In genomic region chr4:154741131-154741530, GRCh38 we compare ENCODE assay signal across 27 cellular contexts. TPM values are rescaled to one million over a fixed set of nuclear protein-coding genes. Genes with fewer than 3 reads are reported as not detected.
DNase-seq lines count a peak whose midpoint lies in the region; ATAC-seq and TF ChIP-seq lines count a peak whose summit lies in the region.
"Had no signal": no experiment of that assay in that cellular context is flagged by ENCODE, and none has a peak within 500 bp of the region (broad histone marks: within the 10 kb centered on the region; RNA-seq: fewer than 3 reads in every experiment).

No MANE protein-coding gene starts in this region.

- no peak overlapping the region for H2AFZ ChIP-seq in osteoblast (ENCODE audit: low read length)

- DNase-seq in left ventricle myocardium inferior (no peak), cardiac septum (ENCODE audit: low spot score) (no peak), osteoblast (ENCODE audit: insufficient read length, low spot score, missing footprints) (peak; percentile 61), mesenteric fat pad (ENCODE audit: low spot score) (no peak), NCI-H2227 treated with DMSO at 0.1 percent for 48 hours (lab: John Stamatoyannopoulos, UW) (no peak), DMS153 treated with DMSO at 0.1 percent for 48 hours (lab: John Stamatoyannopoulos, UW; ENCODE audit: unreplicated experiment) (no peak)
- DNase-seq: activated CD4-positive, alpha-beta T cell treated with anti-CD3 and anti-CD28 coated beads, Interleukin-2, amount 10 ng/mL, durations not matched to agents 24 days and 14 days; activated naive CD8-positive, alpha-beta T cell treated with anti-CD3 and anti-CD28 coated beads, Interleukin-2, amount 50 U/mL, for 24 hours; activated T-cell treated with anti-CD3 and anti-CD28 coated beads, Interleukin-2, amount 50 U/mL, for 4 hours; kidney glomerular epithelial cell; NCI-H1105; NCI-H2029; NCI-H69; SIG-M5; stimulated activated CD4-positive, alpha-beta T cell treated with anti-CD3 and anti-CD28 coated beads, Interleukin-1b, Interleukin-23, amount 100 ng/mL, for 48 hours; stomach; T-helper 9 cell; WERI-Rb-1 had no signal

- H3K36me3 ChIP-seq in left ventricle myocardium inferior (no peaks in the 10 kb centered on the region), iPS-20b (ENCODE audit: insufficient read depth, low read depth, low read length) (no peaks in the 10 kb centered on the region), osteoblast (ENCODE audit: insufficient read depth, low read length) (no peaks in the 10 kb centered on the region)
- H3K36me3 ChIP-seq: stomach, WERI-Rb-1 had no signal

- H3K9ac ChIP-seq in iPS-20b (ENCODE audit: low read depth, low read length): peak overlapping the region; percentile 17; the same call in 1 of the 2 replicates

- H4K20me1 ChIP-seq in osteoblast (ENCODE audit: insufficient read depth, low read length): no peaks in the 10 kb centered on the region

- H3K79me2 ChIP-seq in osteoblast (ENCODE audit: insufficient read depth, low read length): no peaks in the 10 kb centered on the region

- intact Hi-C loops in left ventricle myocardium inferior (cut with micrococcal nuclease) (no loop called here), cardiac septum (cut with DNase I) (no loop called here)

- no peaks in the 10 kb centered on the region for H3K9me3 ChIP-seq in left ventricle myocardium inferior (replicated peaks)
- no peaks in the 10 kb centered on the region for H3K9me3 ChIP-seq in iPS-20b (ENCODE audit: insufficient read depth, low read depth, low read length)
- no peaks in the 10 kb centered on the region for H3K9me3 ChIP-seq in osteoblast (ENCODE audit: low read depth, low read length)
- H3K9me3 ChIP-seq: stomach had no signal

- H3K4me3 ChIP-seq in left ventricle myocardium inferior: peak overlapping the region; percentile 59
- H3K4me3 ChIP-seq in iPS-20b (ENCODE audit: low read length): peak overlapping the region; percentile 69
- no peak overlapping the region for H3K4me3 ChIP-seq in osteoblast (ENCODE audit: insufficient read depth, low read length)
- H3K4me3 ChIP-seq: K562, skin epidermis had no signal

- no peak for TF ChIP-seq CTCF in left ventricle myocardium inferior (IDR thresholded peaks at IDR 0.05; ENCODE audit: borderline replicate concordance)
- TF ChIP-seq CTCF in osteoblast (IDR thresholded peaks at IDR 0.05; ENCODE audit: extremely low read depth, low read depth, low read length): no peak

- no peak for ATAC-seq in GM19452 (IDR thresholded peaks at IDR 0.05; ENCODE audit: unreplicated experiment)
- ATAC-seq: activated naive CD8-positive, alpha-beta T cell treated with anti-CD3 and anti-CD28 coated beads, Interleukin-2, amount 50 U/mL, for 24 hours; activated T-cell treated with anti-CD3 and anti-CD28 coated beads, Interleukin-2, amount 50 U/mL, for 4 hours; HCT116; K562 had no signal

- H3K27ac ChIP-seq in left ventricle myocardium inferior (replicated peaks): no peak overlapping the region
- no peak overlapping the region for H3K27ac ChIP-seq in iPS-20b (ENCODE audit: low read length)
- no peak overlapping the region for H3K27ac ChIP-seq in osteoblast (ENCODE audit: low read depth, low read length)
- H3K27ac ChIP-seq: 22Rv1, skin epidermis, stomach, WERI-Rb-1 had no signal

- H3K27me3 ChIP-seq in left ventricle myocardium inferior (ENCODE audit: low read depth): peaks cover 66% of the 10 kb centered on the region
- H3K27me3 ChIP-seq in iPS-20b (ENCODE audit: insufficient read depth, low read length): peaks cover 68% of the 10 kb centered on the region
- H3K27me3 ChIP-seq in osteoblast (ENCODE audit: insufficient read depth, low read length): peaks cover 38% of the 10 kb centered on the region

- H3K4me2 ChIP-seq in osteoblast (ENCODE audit: insufficient read depth, low read length): no peak overlapping the region

- H3K4me1 ChIP-seq in left ventricle myocardium inferior: peaks cover 29% of the 10 kb centered on the region
- H3K4me1 ChIP-seq in iPS-20b (ENCODE audit: insufficient read depth, low read length): peaks cover 46% of the 10 kb centered on the region; the same call in 1 of the 2 replicates
- no peaks in the 10 kb centered on the region for H3K4me1 ChIP-seq in osteoblast (ENCODE audit: insufficient read depth, low read length)

RNA-seq across cellular contexts. Expression of gene LRAT, which starts 2.7 kb away (rescaled TPM):
- total RNA-seq in left ventricle myocardium inferior: not detected
- 0.16 TPM for total RNA-seq in cardiac septum
- total RNA-seq in osteoblast: not detected in 2 replicates
- 0.39 TPM for total RNA-seq in mesenteric fat pad
- total RNA-seq: activated CD4-positive, alpha-beta T cell treated with anti-CD3 and anti-CD28 coated beads, Interleukin-2, amount 10 ng/mL, durations not matched to agents 24 days and 14 days; activated T-cell treated with anti-CD3 and anti-CD28 coated beads, Interleukin-2, amount 50 U/mL, for 4 hours; lung microvascular endothelial cell had no signal

RNA-seq across cellular contexts. Expression of gene RBM46, which starts 39.9 kb away (rescaled TPM):
- total RNA-seq in left ventricle myocardium inferior (not detected), cardiac septum (0.13 TPM), osteoblast (not detected in 2 replicates), mesenteric fat pad (not detected)
- total RNA-seq: activated CD4-positive, alpha-beta T cell treated with anti-CD3 and anti-CD28 coated beads, Interleukin-2, amount 10 ng/mL, durations not matched to agents 24 days and 14 days; activated T-cell treated with anti-CD3 and anti-CD28 coated beads, Interleukin-2, amount 50 U/mL, for 4 hours; Daoy; K562; lung microvascular endothelial cell; stomach; ureter had no signal
